In genomic region chr14:38124496-38124895, GRCh38 we compare ENCODE assay signal across 15 cellular contexts.
"Had no signal": no experiment of that assay in that cellular context is flagged by ENCODE, and none has a peak within 500 bp of the region (broad histone marks: within the 10 kb centered on the region; RNA-seq: fewer than 3 reads in every experiment).

No MANE protein-coding gene starts in this region.

- H2AFZ ChIP-seq: neural progenitor cell had no signal

- H3K36me3 ChIP-seq: cardiac muscle cell, esophagus squamous epithelium, neural progenitor cell, pancreas, stomach, thoracic aorta had no signal

- H3K27ac Mint-ChIP-seq: activated CD8-positive, alpha-beta T cell treated with anti-CD3 and anti-CD28 coated beads, Interleukin-2, amount 10 ng/mL, durations not matched to agents 7 days and 5 days; activated T-helper 1 cell treated with anti-CD3 and anti-CD28 coated beads, Interleukin-12 subunit alpha, Interleukin-12 subunit beta, Interleukin-2, Interleukin-4 antibody, amounts not matched to agents 30 ng/mL and 10 ng/mL and 1 ng/mL, durations not matched to agents 14 hours and 24 hours and 36 hours; neural progenitor cell had no signal

- H3K27me3 ChIP-seq: cardiac muscle cell, esophagus squamous epithelium, neural progenitor cell, pancreas, stomach had no signal

- H3K4me2 ChIP-seq: neural progenitor cell had no signal

- H3K4me1 Mint-ChIP-seq: neural progenitor cell had no signal

- H3K9ac ChIP-seq: neural progenitor cell had no signal

- H3K4me1 ChIP-seq: neural progenitor cell, pancreas, stomach had no signal

- DNase-seq: activated CD4-positive, alpha-beta T cell treated with anti-CD3 and anti-CD28 coated beads for 4 hours; activated CD8-positive, alpha-beta memory T cell treated with anti-CD3 and anti-CD28 coated beads, Interleukin-2, amount 50 U/mL, for 48 hours; activated CD8-positive, alpha-beta T cell treated with anti-CD3 and anti-CD28 coated beads, Interleukin-2, amount 10 ng/mL, durations not matched to agents 7 days and 5 days; activated naive CD4-positive, alpha-beta T cell; esophagus squamous epithelium; foreskin fibroblast; glutamatergic neuron; left colon; pancreas; stimulated activated CD4-positive, alpha-beta T cell treated with anti-CD3 and anti-CD28 coated beads, Interleukin-4, amount 100 ng/mL, for 4 hours; stomach had no signal

- H3K4me3 ChIP-seq: cardiac muscle cell, esophagus squamous epithelium, neural progenitor cell, pancreas, stomach, thoracic aorta had no signal

- ATAC-seq: activated CD8-positive, alpha-beta T cell treated with anti-CD3 and anti-CD28 coated beads, Interleukin-2, amount 10 ng/mL, durations not matched to agents 7 days and 5 days; left colon had no signal

- H3K4me3 Mint-ChIP-seq: activated CD8-positive, alpha-beta T cell treated with anti-CD3 and anti-CD28 coated beads, Interleukin-2, amount 10 ng/mL, durations not matched to agents 7 days and 5 days; activated T-helper 1 cell treated with anti-CD3 and anti-CD28 coated beads, Interleukin-12 subunit alpha, Interleukin-12 subunit beta, Interleukin-2, Interleukin-4 antibody, amounts not matched to agents 30 ng/mL and 10 ng/mL and 1 ng/mL, durations not matched to agents 14 hours and 24 hours and 36 hours; neural progenitor cell had no signal

- H3K9me3 Mint-ChIP-seq: activated T-helper 1 cell treated with anti-CD3 and anti-CD28 coated beads, Interleukin-12 subunit alpha, Interleukin-12 subunit beta, Interleukin-2, Interleukin-4 antibody, amounts not matched to agents 30 ng/mL and 10 ng/mL and 1 ng/mL, durations not matched to agents 14 hours and 24 hours and 36 hours; neural progenitor cell had no signal

- H3K27ac ChIP-seq: cardiac muscle cell, esophagus squamous epithelium, neural progenitor cell, pancreas, thoracic aorta had no signal
